In the genomic region with DNA sequence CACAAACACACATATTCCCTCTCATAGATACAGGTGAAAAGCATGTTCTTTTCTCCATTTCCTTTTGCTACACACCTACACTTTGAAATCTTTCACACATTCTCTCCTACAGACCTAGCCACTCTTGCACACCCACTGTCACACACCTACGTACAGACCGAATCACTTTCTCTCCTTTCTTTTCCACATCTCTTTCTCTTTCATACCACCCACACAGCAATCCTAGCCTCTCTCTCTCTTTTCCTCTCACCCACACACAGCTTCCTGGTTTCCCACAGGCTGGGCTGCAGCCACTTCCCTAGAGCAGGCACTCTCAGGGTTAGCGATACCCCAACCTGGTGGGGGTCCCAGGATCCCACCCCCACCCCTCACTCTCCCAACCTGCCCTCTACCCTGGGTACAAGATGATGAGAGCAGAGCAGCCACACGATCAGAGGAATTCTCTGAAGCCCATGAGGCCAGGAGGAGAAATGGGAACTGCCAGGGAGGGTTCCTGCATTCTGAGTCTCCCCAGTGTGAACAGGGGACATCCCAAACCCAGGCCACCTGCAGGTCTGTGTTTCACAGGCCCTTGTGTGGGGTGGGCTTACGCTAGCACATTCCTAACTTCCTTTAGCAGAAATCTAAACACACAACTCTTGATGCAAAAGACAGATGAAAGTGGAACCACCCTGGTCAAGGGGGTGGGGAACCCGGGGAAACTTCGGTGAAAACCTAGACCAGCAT, we compare ENCODE assay signal across 9 cellular contexts. TPM values are rescaled to one million over a fixed set of nuclear protein-coding genes. Genes with fewer than 3 reads are reported as not detected.
DNase-seq lines count a peak whose midpoint lies in the region; ATAC-seq, FAIRE-seq and TF ChIP-seq lines count a peak whose summit lies in the region.
"Had no signal": no experiment of that assay in that cellular context is flagged by ENCODE, and none has a peak within 500 bp of the region (broad histone marks: within the 10 kb centered on the region; RNA-seq: fewer than 3 reads in every experiment).

No MANE protein-coding gene starts in this region.

- H3K9me3 Mint-ChIP-seq in H9, result peaks cover 0 to 2% of the 10 kb centered on the region in 2 experiments; a peak in 2 of 5 replicates
- H3K9me3 Mint-ChIP-seq: immature natural killer cell had no signal

- H3K23me2 ChIP-seq in H9 (ENCODE audit: insufficient read length, low read depth, low read length, poor library complexity, severe bottlenecking), result peaks cover 4% of the 10 kb centered on the region

- H4K20me1 ChIP-seq in GM12878 (ENCODE audit: control insufficient read depth, insufficient read depth), result no peaks in the 10 kb centered on the region
- no peaks in the 10 kb centered on the region for H4K20me1 ChIP-seq in PC-3 (ENCODE audit: low read length)
- H4K20me1 ChIP-seq in H9 (ENCODE audit: control insufficient read depth, insufficient read depth, insufficient read length), result no peaks in the 10 kb centered on the region

- H3K4me3 Mint-ChIP-seq in H9, result peak overlapping the region in 1 of 2 experiments; percentile 49; a peak in 3 of 5 replicates

- peak overlapping the region; percentile 32 for H3K9ac ChIP-seq in GM12878 (ENCODE audit: control insufficient read depth, insufficient read depth, low read length)
- no peak overlapping the region for H3K9ac ChIP-seq in neuronal stem cell (ENCODE audit: low read depth, low read length, poor library complexity)
- no peak overlapping the region for H3K9ac ChIP-seq in PC-3 (ENCODE audit: low read length)
- H3K9ac ChIP-seq in H9 (ENCODE audit: extremely low read depth, insufficient read length, low read length), result no peak overlapping the region

- H2AK5ac ChIP-seq in neuronal stem cell (ENCODE audit: low read depth, low read length), result no peak overlapping the region
- H2AK5ac ChIP-seq in H9 (ENCODE audit: insufficient read length, low read length), result no peak overlapping the region

- no peak overlapping the region for H3K14ac ChIP-seq in neuronal stem cell (ENCODE audit: low read length)
- H3K14ac ChIP-seq in H9 (ENCODE audit: insufficient read depth, low read length), result no peak overlapping the region

- ATAC-seq in GM21717 (IDR thresholded peaks at IDR 0.05; ENCODE audit: unreplicated experiment) (peak; percentile 27), GM12878 (peak; percentile 18), PC-3 (no peak)

- no peak for TF ChIP-seq CTCF in GM06990 (IDR thresholded peaks at IDR 0.05; ENCODE audit: insufficient read depth, low read length, poor library complexity, severe bottlenecking)
- no peak for TF ChIP-seq CTCF in GM12878 (IDR thresholded peaks at IDR 0.05 in 2 of 3, conservative IDR thresholded peaks at IDR 0.05 in 1 of 3; ENCODE audit: control insufficient read depth in 2 of 3, extremely low read depth in 1 of 3, insufficient read depth in 1 of 3, low read depth in 3 of 3, low read length in 3 of 3)
- no peak for TF ChIP-seq CTCF in lower leg skin (IDR thresholded peaks at IDR 0.05)
- TF ChIP-seq CTCF in PC-3 (conservative IDR thresholded peaks at IDR 0.05; ENCODE audit: low read depth, low read length), result no peak
- TF ChIP-seq CTCF in H9 (conservative IDR thresholded peaks at IDR 0.05), result no peak

- peak overlapping the region; percentile 71 for H2AFZ ChIP-seq in GM12878 (ENCODE audit: control insufficient read depth, low read depth, low read length)
- H2AFZ ChIP-seq in neuronal stem cell (ENCODE audit: low read length), result peak overlapping the region; percentile 42
- H2AFZ ChIP-seq in PC-3 (ENCODE audit: low read length), result no peak overlapping the region
- no peak overlapping the region for H2AFZ ChIP-seq in H9 (ENCODE audit: low read length)

- H3K4me2 ChIP-seq in GM12878 (ENCODE audit: control insufficient read depth, insufficient read depth), result peak overlapping the region; percentile 96
- no peak overlapping the region for H3K4me2 ChIP-seq in neuronal stem cell (ENCODE audit: insufficient read depth, low read length, poor library complexity, severe bottlenecking)
- H3K4me2 ChIP-seq in PC-3 (ENCODE audit: low read length), result no peak overlapping the region
- H3K4me2 ChIP-seq in H9 (ENCODE audit: insufficient read depth, insufficient read length, low read length), result no peak overlapping the region

- RAD21 ChIA-PET in GM12878 (lab: Charles Lee; ENCODE audit: unreplicated experiment), result interaction anchor here (1.7 to 2.7 kb wide), 2 partner anchors 11 to 33 kb away, joined by 4 to 15 read pairs; no protein-coding TSS in a partner anchor

- TF ChIP-seq POLR2A in GM12878 (IDR thresholded peaks at IDR 0.05; ENCODE audit: low read depth, low read length) (no peak), lower leg skin (IDR thresholded peaks at IDR 0.05) (no peak)

- H3K36me3 Mint-ChIP-seq in H9 (ENCODE audit: insufficient read depth in 1 of 3, low read depth in 3 of 3), result no peaks in the 10 kb centered on the region
- H3K36me3 Mint-ChIP-seq: immature natural killer cell had no signal

- no peaks in the 10 kb centered on the region for H3F3A ChIP-seq in PC-3 (ENCODE audit: low read length, unreplicated experiment)

- no peak overlapping the region for H3K23ac ChIP-seq in neuronal stem cell (ENCODE audit: low read depth, low read length, poor library complexity)
- no peak overlapping the region for H3K23ac ChIP-seq in H9 (ENCODE audit: insufficient read length, low read depth, low read length)

- no peak overlapping the region for H2BK15ac ChIP-seq in neuronal stem cell (ENCODE audit: low read length)
- no peak overlapping the region for H2BK15ac ChIP-seq in H9 (ENCODE audit: low read depth, low read length)

- in situ Hi-C loops in GM12878 (cut with MboI), result no loop called here

- H3K56ac ChIP-seq in H9 (ENCODE audit: insufficient read length, low read depth, low read length), result no peak overlapping the region

- CTCF ChIA-PET in GM12878 (lab: Yijun Ruan, JAX) (interaction anchor here (0.9 to 1.7 kb wide), 6 partner anchors 13 to 63 kb away, joined by 3 to 5 read pairs (median 4); no protein-coding TSS in a partner anchor), PC-3 (lab: Charles Lee) (no interaction called here)

- WGBS in GM12878 (ENCODE audit: insufficient coverage, insufficient replicate concordance, low lambda C conversion rate, missing lambda C conversion rate), result 11% methylated on average over 7 of the region's 7 CpGs
- 100% methylated on average over 2 of the region's 7 CpGs; no CpG with 5 or more reads in 1 of the 2 donors for WGBS in neuronal stem cell (ENCODE audit: extremely low coverage in 2 of 2, insufficient read length in 2 of 2, insufficient replicate concordance in 1 of 2), 2 donors
- WGBS in lower leg skin, 2 donors, result 61 to 65% methylated on average over 7 of the region's 7 CpGs
- WGBS in H9 (ENCODE audit: extremely low coverage, insufficient read length, low lambda C conversion rate), result 100% methylated on average over 2 of the region's 7 CpGs

- H3K79me2 ChIP-seq in GM12878 (ENCODE audit: control insufficient read depth, insufficient read depth, low read length) (peaks cover 35% of the 10 kb centered on the region), PC-3 (ENCODE audit: low read length) (no peaks in the 10 kb centered on the region), H9 (ENCODE audit: insufficient read depth, low read length) (no peaks in the 10 kb centered on the region)

- POLR2A ChIA-PET in GM12878 (lab: Charles Lee) (interaction anchor here (0.6 to 1.3 kb wide), 3 partner anchors 11 to 332 kb away, joined by 3 read pairs; no protein-coding TSS in a partner anchor), PC-3 (lab: Charles Lee; ENCODE audit: unreplicated experiment) (no interaction called here)

- H2BK120ac ChIP-seq in neuronal stem cell (ENCODE audit: low read depth, low read length), result no peak overlapping the region
- no peak overlapping the region for H2BK120ac ChIP-seq in H9 (ENCODE audit: low read depth, low read length, poor library complexity, severe bottlenecking)

- H4K8ac ChIP-seq in neuronal stem cell (ENCODE audit: low read depth, low read length), result peak overlapping the region; percentile 45
- no peak overlapping the region for H4K8ac ChIP-seq in H9 (replicated peaks; ENCODE audit: insufficient read length, low read depth, low read length)

- H3K4me1 ChIP-seq in GM12878 (ENCODE audit: control insufficient read depth, insufficient read depth, low read length), result peaks cover 40% of the 10 kb centered on the region
- H3K4me1 ChIP-seq in neuronal stem cell (ENCODE audit: control insufficient read depth in 2 of 2, insufficient read depth in 1 of 2, low read depth in 1 of 2, low read length in 2 of 2), result peaks cover 23 to 38% of the 10 kb centered on the region in 2 donors
- H3K4me1 ChIP-seq in PC-3 (ENCODE audit: insufficient read depth, low read length), result peaks cover 9% of the 10 kb centered on the region
- no peaks in the 10 kb centered on the region for H3K4me1 ChIP-seq in H9 (ENCODE audit: insufficient read depth, low read length)

- peak overlapping the region; percentile 24 for H3K18ac ChIP-seq in neuronal stem cell (ENCODE audit: low read length)
- H3K18ac ChIP-seq in H9 (ENCODE audit: insufficient read length, low read depth, low read length), result no peak overlapping the region

- H3K36me3 ChIP-seq in GM06990 (ENCODE audit: control insufficient read depth, insufficient read depth, low read length) (no peaks in the 10 kb centered on the region), GM12878 (ENCODE audit: control insufficient read depth in 2 of 2, insufficient read depth in 2 of 2, low read length in 1 of 2) (no peaks in the 10 kb centered on the region), neuronal stem cell (replicated peaks in 1 of 2; ENCODE audit: control insufficient read depth in 2 of 2, insufficient read depth in 2 of 2, low read length in 2 of 2) (no peaks in the 10 kb centered on the region), PC-3 (ENCODE audit: low read depth, low read length) (no peaks in the 10 kb centered on the region)

- intact Hi-C loops in GM12878 (cut with micrococcal nuclease; ENCODE audit: unreplicated experiment) (loop anchor here (10.0 kb wide), 1 partner anchor 169 kb away; no protein-coding TSS in a partner anchor), lower leg skin (cut with DNase I; ENCODE audit: low total_unique reads) (no loop called here), PC-3 (cut with micrococcal nuclease) (no loop called here)

- H3K9me2 ChIP-seq in PC-3 (replicated peaks; ENCODE audit: low read length), result no peaks in the 10 kb centered on the region

- H3K4ac ChIP-seq in neuronal stem cell (ENCODE audit: low read length) (no peak overlapping the region), H9 (ENCODE audit: low read depth, low read length) (no peak overlapping the region)

- H3K9me3 ChIP-seq in GM12878 (replicated peaks; ENCODE audit: control insufficient read depth, insufficient read depth, low read length) (no peaks in the 10 kb centered on the region), neuronal stem cell (replicated peaks in 1 of 2; ENCODE audit: control insufficient read depth in 2 of 2, insufficient read depth in 1 of 2, low read depth in 1 of 2, low read length in 2 of 2) (no peaks in the 10 kb centered on the region), PC-3 (ENCODE audit: low read length) (no peaks in the 10 kb centered on the region), H9 (ENCODE audit: control insufficient read depth, low read depth, low read length) (no peaks in the 10 kb centered on the region)

- no peak overlapping the region for H2BK5ac ChIP-seq in neuronal stem cell (ENCODE audit: low read length)
- no peak overlapping the region for H2BK5ac ChIP-seq in H9 (ENCODE audit: insufficient read length, low read length)

- no peak overlapping the region for H4K5ac ChIP-seq in H9 (ENCODE audit: insufficient read length, low read depth, low read length)

- FAIRE-seq in GM12878 (lab: Jason Lieb, UNC), result peak; percentile 84

- SMC1A ChIA-PET in GM12878 (lab: Charles Lee; ENCODE audit: uncharacterized antibody, unreplicated experiment), result interaction anchor here (1.0 to 1.8 kb wide), 4 partner anchors 30 to 134 kb away, joined by 3 to 4 read pairs (median 4); no protein-coding TSS in a partner anchor

- no peak overlapping the region for H2BK20ac ChIP-seq in H9 (ENCODE audit: low read depth, low read length, poor library complexity, severe bottlenecking)

- H3K27ac Mint-ChIP-seq in H9, result no peak overlapping the region

- H4K91ac ChIP-seq in neuronal stem cell (ENCODE audit: low read depth, low read length, poor library complexity) (no peak overlapping the region), H9 (ENCODE audit: insufficient read length, low read depth, low read length) (no peak overlapping the region)

- TF ChIP-seq EP300 in GM12878 (IDR thresholded peaks at IDR 0.05; ENCODE audit: borderline replicate concordance in 1 of 2, control insufficient read depth in 1 of 2, low read depth in 2 of 2, low read length in 2 of 2), result no peak

- H3T11ph ChIP-seq in H9 (ENCODE audit: low read length), result no peak overlapping the region

- H3K4me3 ChIP-seq in GM06990 (replicated peaks; ENCODE audit: low read depth, low read length) (peak overlapping the region; percentile 84), GM12878 (peak overlapping the region; percentile 66), neuronal stem cell (ENCODE audit: low read length in 2 of 2) (no peak overlapping the region), lower leg skin (ENCODE audit: low read depth, poor library complexity, severe bottlenecking) (no peak overlapping the region), PC-3 (ENCODE audit: low read length) (no peak overlapping the region)

- peaks cover 35% of the 10 kb centered on the region for H3K27me3 Mint-ChIP-seq in H9 (ENCODE audit: low read depth)

- H3K79me1 ChIP-seq in neuronal stem cell (ENCODE audit: low read depth, low read length) (no peaks in the 10 kb centered on the region), H9 (ENCODE audit: insufficient read depth, low read depth, low read length, poor library complexity, severe bottlenecking) (no peaks in the 10 kb centered on the region)

- no peak overlapping the region for H2BK12ac ChIP-seq in neuronal stem cell (ENCODE audit: low read length)
- H2BK12ac ChIP-seq in H9 (ENCODE audit: insufficient read length, low read depth, low read length), result no peak overlapping the region

- DNase-seq in GM06990 (ENCODE audit: extremely low read depth, insufficient read length), result peak; percentile 37
- DNase-seq in GM12878 (ENCODE audit: low read depth, low spot score), result no peak
- DNase-seq in neuronal stem cell (ENCODE audit: low spot score), result no peak
- no peak for DNase-seq in lower leg skin (ENCODE audit: low spot score in 2 of 2)
- DNase-seq in NCI-H1930 (lab: John Stamatoyannopoulos, UW), result no peak
- no peak for DNase-seq in PC-3
- no peak for DNase-seq in H9
- DNase-seq: immature natural killer cell had no signal

- BruUV-seq in GM12878 (replicated peaks; lab: Mats Ljungman, UMichigan), result no TSS peak
- no TSS peak for BruUV-seq in PC-3 (replicated peaks; lab: Mats Ljungman, UMichigan)

- peaks cover 37 to 47% of the 10 kb centered on the region in 2 experiments for H3K4me1 Mint-ChIP-seq in H9

- no peak for TF ChIP-seq RAD21 in GM12878 (IDR thresholded peaks at IDR 0.05; ENCODE audit: insufficient read depth, low read depth, low read length)

- peak overlapping the region; percentile 66 for H3K27ac ChIP-seq in GM12878 (ENCODE audit: control insufficient read depth, insufficient read depth)
- no peak overlapping the region for H3K27ac ChIP-seq in neuronal stem cell (replicated peaks; ENCODE audit: low read length)
- H3K27ac ChIP-seq in PC-3 (ENCODE audit: low read length), result no peak overlapping the region
- H3K27ac ChIP-seq in H9 (ENCODE audit: insufficient read length, low read depth, low read length), result no peak overlapping the region

- H3K27me3 ChIP-seq in GM06990 (replicated peaks; ENCODE audit: control insufficient read depth, insufficient read depth, low read length) (no peaks in the 10 kb centered on the region), GM12878 (replicated peaks in 1 of 2; ENCODE audit: control insufficient read depth in 2 of 2, insufficient read depth in 2 of 2, low read length in 1 of 2) (no peaks in the 10 kb centered on the region), neuronal stem cell (ENCODE audit: control insufficient read depth in 3 of 3, insufficient read depth in 3 of 3, low read depth in 1 of 3, low read length in 3 of 3) (peaks cover 2 to 82% (median 7%) of the 10 kb centered on the region in 3 experiments), PC-3 (ENCODE audit: low read length) (no peaks in the 10 kb centered on the region), H9 (ENCODE audit: insufficient read depth, low read length) (no peaks in the 10 kb centered on the region; the same call in 1 of the 2 replicates)

RNA-seq across cellular contexts. Expression of gene SYNPO, which starts 17.1 kb away (rescaled TPM):
- total RNA-seq in GM12878 (2013; cell fraction: nucleolus; rRNA removed), result 27.3 and 29.8 TPM in 2 replicates
- total RNA-seq in GM12878 (2014; rRNA removed), result 3.3 and 3.4 TPM in 2 replicates
- 4.4 and 4.5 TPM in 2 replicates for total RNA-seq in GM12878 (2014; rRNA removed; fragmentation: Illumina TruSeq; extraction: Trizol)
- total RNA-seq in GM12878 (2021), result 21.0 and 21.8 TPM in 2 replicates
- 10.8 TPM for polyA plus RNA-seq in GM12878 (2011; ENCODE audit: low read depth)
- polyA plus RNA-seq in GM12878 (2011; rRNA removed), result 11.0 and 18.3 TPM in 2 replicates
- 24.0 and 25.6 TPM in 2 replicates for polyA plus RNA-seq in GM12878 (2011; cell fraction: cytosol; rRNA removed)
- polyA plus RNA-seq in GM12878 (2011; cell fraction: nucleus; rRNA removed), result 20.3 and 21.1 TPM in 2 replicates
- polyA plus RNA-seq in GM12878 (2012), result 19.5 and 20.5 TPM in 2 replicates
- 8.7 and 9.4 TPM in 2 replicates for polyA plus RNA-seq in GM12878 (2014; fragmentation: Illumina TruSeq; extraction: Trizol)
- 1 to 10 TPM; 1.9 to 2.3 TPM for polyA plus RNA-seq in GM12878 (2014; fragmentation: Nextera tagmentation; extraction: Ambion mirVana)
- polyA plus RNA-seq in GM12878 (2014; rRNA removed), result 10.1 and 10.7 TPM in 2 replicates
- polyA plus RNA-seq in GM12878 (2016; fragmentation: Nextera tagmentation; extraction: Ambion mirVana), result 1 to 10 TPM in 1 of 2 experiments, under 1 TPM in 1; 0.77 to 2.0 TPM
- polyA minus RNA-seq in GM12878 (2011; rRNA and poly(A)+ RNA removed), result 18.7 and 24.1 TPM in 2 replicates
- 10.3 and 10.8 TPM in 2 replicates for polyA minus RNA-seq in GM12878 (2011; cell fraction: cytosol; rRNA and poly(A)+ RNA removed)
- polyA minus RNA-seq in GM12878 (2011; cell fraction: nucleus; rRNA and poly(A)+ RNA removed), result 7.5 and 11.7 TPM in 2 replicates
- polyA plus RNA-seq in neuronal stem cell (2013, experiment 1 of 2), result 3.8 TPM
- polyA plus RNA-seq in neuronal stem cell (2013, experiment 2 of 2), result 3.2 TPM
- 1 to 10 TPM; 3.8 to 8.5 (median 4.2) TPM for total RNA-seq in lower leg skin
- total RNA-seq in PC-3 (2014; rRNA removed), result 5.3 and 8.4 TPM in 2 replicates
- 1.7 and 1.9 TPM in 2 replicates for total RNA-seq in H9 (2021)
- polyA plus RNA-seq: immature natural killer cell had no signal

RNA-seq across cellular contexts. Expression of gene MYOZ3, which starts 37.7 kb away (rescaled TPM):
- not detected in 2 replicates for total RNA-seq in GM12878 (2013; cell fraction: nucleolus; rRNA removed)
- total RNA-seq in GM12878 (2014; rRNA removed) (1.1 TPM in 1 of 2 replicates, not detected in the other), GM12878 (2014; rRNA removed; fragmentation: Illumina TruSeq; extraction: Trizol) (0.04 TPM in 1 of 2 replicates, not detected in the other), GM12878 (2021) (0.18 TPM in 1 of 2 replicates, not detected in the other), lower leg skin (under 1 TPM in 1 of 4 donors, not detected in 3; 0.10 TPM), PC-3 (2014; rRNA removed) (not detected in 2 replicates), H9 (2021) (15.8 and 18.1 TPM in 2 replicates)
- polyA plus RNA-seq in GM12878 (2011; ENCODE audit: low read depth), result not detected
- polyA plus RNA-seq in GM12878 (2011; rRNA removed) (not detected in 2 replicates), GM12878 (2014; fragmentation: Illumina TruSeq; extraction: Trizol) (0.09 and 0.10 TPM in 2 replicates), GM12878 (2014; fragmentation: Nextera tagmentation; extraction: Ambion mirVana) (not detected), GM12878 (2014; rRNA removed) (0.08 and 0.62 TPM in 2 replicates), GM12878 (2016; fragmentation: Nextera tagmentation; extraction: Ambion mirVana) (under 1 TPM in 1 of 2 experiments, not detected in 1; 0.11 TPM)
- not detected in 2 replicates for polyA plus RNA-seq in GM12878 (2011; cell fraction: cytosol; rRNA removed)
- polyA plus RNA-seq in GM12878 (2011; cell fraction: nucleus; rRNA removed), result 0.03 TPM in 1 of 2 replicates, not detected in the other
- 0.11 and 0.18 TPM in 2 replicates for polyA plus RNA-seq in GM12878 (2012)
- not detected in 2 replicates for polyA minus RNA-seq in GM12878 (2011; rRNA and poly(A)+ RNA removed)
- polyA minus RNA-seq in GM12878 (2011; cell fraction: cytosol; rRNA and poly(A)+ RNA removed), result not detected in 2 replicates
- not detected in 2 replicates for polyA minus RNA-seq in GM12878 (2011; cell fraction: nucleus; rRNA and poly(A)+ RNA removed)
- 0.57 TPM for polyA plus RNA-seq in neuronal stem cell (2013, experiment 1 of 2)
- 0.47 TPM for polyA plus RNA-seq in neuronal stem cell (2013, experiment 2 of 2)
- polyA plus RNA-seq: immature natural killer cell had no signal

Comparison
In these comparisons a context has a peak if more than half of its experiments do, and no peak if none do; other contexts are left out.
1. H3K4me3 ChIP-seq: peak in GM06990 (single experiment) and GM12878 (single experiment); none in neuronal stem cell (0 of 2), lower leg skin (single experiment) and PC-3 (single experiment).
2. H2AFZ ChIP-seq: peak in GM12878 (single experiment) and neuronal stem cell (single experiment); none in PC-3 (single experiment) and H9 (single experiment).